15 cellular contexts compared by ENCODE assay signal in genomic region chr1:245715970-245716369, GRCh38.
DNase-seq lines count a peak whose midpoint lies in the region; ATAC-seq, FAIRE-seq and TF ChIP-seq lines count a peak whose summit lies in the region.
"Had no signal": no experiment of that assay in that cellular context is flagged by ENCODE, and none has a peak within 500 bp of the region (broad histone marks: within the 10 kb centered on the region; RNA-seq: fewer than 3 reads in every experiment).

No MANE protein-coding gene starts in this region.

- TF ChIP-seq CTCF in fibroblast of the aortic adventitia (IDR thresholded peaks at IDR 0.05; ENCODE audit: insufficient read depth, low read length): no peak

- H3K4me3 ChIP-seq in fibroblast of the aortic adventitia (ENCODE audit: low read depth, low read length): no peak overlapping the region
- H3K4me3 ChIP-seq: right atrium auricular region, suprapubic skin had no signal

- peak; percentile 90 for FAIRE-seq in urothelium cell line (lab: Jason Lieb, UNC)

- peak; percentile 18; the same call in 2 of the 3 replicates for ATAC-seq in SK-N-SH treated with all-trans-retinoic acid at 6 μM for 48 hours
- ATAC-seq in GM19452 (IDR thresholded peaks at IDR 0.05; ENCODE audit: unreplicated experiment): no peak
- ATAC-seq in sciatic nerve: no peak
- ATAC-seq: activated CD8-positive, alpha-beta T cell treated with anti-CD3 and anti-CD28 coated beads, Interleukin-2, amount 10 ng/mL, durations not matched to agents 7 days and 5 days; T-helper 17 cell had no signal

- peak; percentile 7 for DNase-seq in DMS53 (lab: John Stamatoyannopoulos, UW)
- DNase-seq in DMS53 treated with DMSO at 0.1 percent for 48 hours (lab: John Stamatoyannopoulos, UW; ENCODE audit: unreplicated experiment): no peak
- peak; percentile 94 for DNase-seq in fibroblast of the aortic adventitia (ENCODE audit: low read depth)
- peak; percentile 83 for DNase-seq in urothelium cell line (ENCODE audit: low spot score)
- DNase-seq in sciatic nerve (ENCODE audit: low spot score): no peak
- DNase-seq in NCI-H1436 (lab: John Stamatoyannopoulos, UW): no peak
- DNase-seq: activated CD8-positive, alpha-beta T cell treated with anti-CD3 and anti-CD28 coated beads, Interleukin-2, amount 10 ng/mL, durations not matched to agents 7 days and 5 days; activated naive CD4-positive, alpha-beta T cell treated with anti-CD3 and anti-CD28 coated beads, Interleukin-2, amount 50 U/mL, for 16 hours; GF-D8; NCI-H1694 treated with DMSO at 0.1 percent for 48 hours; T-helper 17 cell had no signal

- intact Hi-C loops in sciatic nerve (cut with DNase I): no loop called here

TF ChIP-seq in SK-N-SH treated with all-trans-retinoic acid at 6 μM for 48 hours, 23 proteins besides CTCF, POLR2A, EP300 and RAD21:
- no peak for TF ChIP-seq GLIS3 (CRISPR knock-in tag; IDR thresholded peaks at IDR 0.05)
- TF ChIP-seq ZC3H10 (CRISPR knock-in tag; IDR thresholded peaks at IDR 0.05): no peak
- TF ChIP-seq ZFP30 (CRISPR knock-in tag; IDR thresholded peaks at IDR 0.05): no peak
- no peak for TF ChIP-seq ARNTL (CRISPR knock-in tag; IDR thresholded peaks at IDR 0.05; ENCODE audit: borderline replicate concordance, low read depth)
- TF ChIP-seq PATZ1 (CRISPR knock-in tag; IDR thresholded peaks at IDR 0.05; ENCODE audit: borderline replicate concordance): no peak
- no peak for TF ChIP-seq ISL1 (CRISPR knock-in tag; IDR thresholded peaks at IDR 0.05)
- no peak for TF ChIP-seq CREB5 (CRISPR knock-in tag; IDR thresholded peaks at IDR 0.05; ENCODE audit: low read depth)
- TF ChIP-seq, protein P1, sequence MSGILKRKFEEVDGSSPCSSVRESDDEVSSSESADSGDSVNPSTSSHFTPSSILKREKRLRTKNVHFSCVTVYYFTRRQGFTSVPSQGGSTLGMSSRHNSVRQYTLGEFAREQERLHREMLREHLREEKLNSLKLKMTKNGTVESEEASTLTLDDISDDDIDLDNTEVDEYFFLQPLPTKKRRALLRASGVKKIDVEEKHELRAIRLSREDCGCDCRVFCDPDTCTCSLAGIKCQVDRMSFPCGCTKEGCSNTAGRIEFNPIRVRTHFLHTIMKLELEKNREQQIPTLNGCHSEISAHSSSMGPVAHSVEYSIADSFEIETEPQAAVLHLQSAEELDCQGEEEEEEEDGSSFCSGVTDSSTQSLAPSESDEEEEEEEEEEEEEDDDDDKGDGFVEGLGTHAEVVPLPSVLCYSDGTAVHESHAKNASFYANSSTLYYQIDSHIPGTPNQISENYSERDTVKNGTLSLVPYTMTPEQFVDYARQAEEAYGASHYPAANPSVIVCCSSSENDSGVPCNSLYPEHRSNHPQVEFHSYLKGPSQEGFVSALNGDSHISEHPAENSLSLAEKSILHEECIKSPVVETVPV (CRISPR knock-in tag; IDR thresholded peaks at IDR 0.05): no peak
- TF ChIP-seq ZFP3 (CRISPR knock-in tag; IDR thresholded peaks at IDR 0.05): no peak
- no peak for TF ChIP-seq POU6F1 (CRISPR knock-in tag; IDR thresholded peaks at IDR 0.05; ENCODE audit: borderline replicate concordance, low read depth)
- TF ChIP-seq CSDC2 (CRISPR knock-in tag; IDR thresholded peaks at IDR 0.05): no peak
- no peak for TF ChIP-seq TCF4 (CRISPR knock-in tag; IDR thresholded peaks at IDR 0.05; ENCODE audit: borderline replicate concordance)
- no peak for TF ChIP-seq ZNF8 (CRISPR knock-in tag; IDR thresholded peaks at IDR 0.05)
- no peak for TF ChIP-seq OSR1 (CRISPR knock-in tag; IDR thresholded peaks at IDR 0.05)
- no peak for TF ChIP-seq ZNF565 (CRISPR knock-in tag; conservative IDR thresholded peaks at IDR 0.05; ENCODE audit: low read depth)
- no peak for TF ChIP-seq TOX (CRISPR knock-in tag; IDR thresholded peaks at IDR 0.05; ENCODE audit: borderline replicate concordance)
- TF ChIP-seq SNAI2 (CRISPR knock-in tag; IDR thresholded peaks at IDR 0.05): no peak
- no peak for TF ChIP-seq RARB (CRISPR knock-in tag; IDR thresholded peaks at IDR 0.05)

Comparison
In these comparisons a context has a peak if more than half of its experiments do, and no peak if none do; other contexts are left out.
1. DNase-seq: peak in DMS53 (single experiment), fibroblast of the aortic adventitia (single experiment) and urothelium cell line (single experiment); none in DMS53 treated with DMSO at 0.1 percent for 48 hours (single experiment), sciatic nerve (single experiment) and NCI-H1436 (single experiment).